In genomic region chr5:16550316-16550952, GRCh38 we compare ENCODE assay signal across 8 cellular contexts.
DNase-seq lines count a peak whose midpoint lies in the region; ATAC-seq and TF ChIP-seq lines count a peak whose summit lies in the region.

No MANE protein-coding gene starts in this region.

- no peaks in the 10 kb centered on the region for H3K9me3 Mint-ChIP-seq in activated naive CD4-positive, alpha-beta T cell treated with anti-CD3 and anti-CD28 coated beads for 36 hours

- intact Hi-C loops in activated naive CD4-positive, alpha-beta T cell treated with anti-CD3 and anti-CD28 coated beads for 36 hours (cut with micrococcal nuclease): loop anchor here (2.0 kb wide), 1 partner anchor 220 kb away; no protein-coding TSS in a partner anchor
- intact Hi-C loops in upper lobe of right lung (cut with DNase I) (loop anchor here (10.0 kb wide), 1 partner anchor 66 kb away; no protein-coding TSS in a partner anchor), posterior cingulate gyrus (cut with DNase I) (no loop called here)

- DNase-seq in COR-L47 (lab: John Stamatoyannopoulos, UW) (peak; percentile 28), NCI-H524 treated with DMSO at 0.1 percent for 48 hours (lab: John Stamatoyannopoulos, UW) (peak; percentile 47), kidney glomerular epithelial cell (lab: John Stamatoyannopoulos, UW) (peak; percentile 23), upper lobe of right lung (no peak), posterior cingulate gyrus (no peak)
- DNase-seq in activated naive CD4-positive, alpha-beta T cell treated with anti-CD3 and anti-CD28 coated beads for 36 hours: peak; percentile 60

- no peak overlapping the region for H3K4me3 ChIP-seq in upper lobe of right lung

- peaks cover 42% of the 10 kb centered on the region for H3K4me1 Mint-ChIP-seq in activated naive CD4-positive, alpha-beta T cell treated with anti-CD3 and anti-CD28 coated beads for 36 hours (ENCODE audit: low read depth)

- ATAC-seq in GM18907 (IDR thresholded peaks at IDR 0.05; ENCODE audit: unreplicated experiment) (peak; percentile 74), HG03060 (IDR thresholded peaks at IDR 0.05; ENCODE audit: low read depth, unreplicated experiment) (peak; percentile 75), upper lobe of right lung (peak; percentile 83)

- H3K27ac Mint-ChIP-seq in activated naive CD4-positive, alpha-beta T cell treated with anti-CD3 and anti-CD28 coated beads for 36 hours: no peak overlapping the region

- CTCF ChIA-PET in activated naive CD4-positive, alpha-beta T cell treated with anti-CD3 and anti-CD28 coated beads for 36 hours (lab: Charles Lee): interaction anchor here (0.7 to 3.3 kb wide), 11 partner anchors 9 to 390 kb away, joined by 3 to 18 read pairs (median 6); no protein-coding TSS in a partner anchor

- TF ChIP-seq CTCF in upper lobe of right lung (IDR thresholded peaks at IDR 0.05): peak; percentile 62

- no peak overlapping the region for H3K4me3 Mint-ChIP-seq in activated naive CD4-positive, alpha-beta T cell treated with anti-CD3 and anti-CD28 coated beads for 36 hours

- H3K27me3 Mint-ChIP-seq in activated naive CD4-positive, alpha-beta T cell treated with anti-CD3 and anti-CD28 coated beads for 36 hours (ENCODE audit: low read depth): no peaks in the 10 kb centered on the region

- no peaks in the 10 kb centered on the region for H3K27me3 ChIP-seq in upper lobe of right lung

- H3K4me1 ChIP-seq in upper lobe of right lung: no peaks in the 10 kb centered on the region

- H3K36me3 ChIP-seq in upper lobe of right lung: no peaks in the 10 kb centered on the region

- H3K27ac ChIP-seq in upper lobe of right lung: no peak overlapping the region

- no peaks in the 10 kb centered on the region for H3K36me3 Mint-ChIP-seq in activated naive CD4-positive, alpha-beta T cell treated with anti-CD3 and anti-CD28 coated beads for 36 hours (ENCODE audit: low read depth)

- no peaks in the 10 kb centered on the region for H3K9me3 ChIP-seq in upper lobe of right lung

Comparison
In these comparisons a context has a peak if more than half of its experiments do, and no peak if none do; other contexts are left out.
1. DNase-seq: peak in COR-L47 (single experiment), NCI-H524 treated with DMSO at 0.1 percent for 48 hours (single experiment), activated naive CD4-positive, alpha-beta T cell treated with anti-CD3 and anti-CD28 coated beads for 36 hours (single experiment) and kidney glomerular epithelial cell (single experiment); none in upper lobe of right lung (single experiment) and posterior cingulate gyrus (0 of 10).
2. Peak in every context shown above with its lines, with median percentiles within 50 percentile points of each other: ATAC-seq.